Comparison of ENCODE assay signal across 8 cellular contexts in the genomic region with DNA sequence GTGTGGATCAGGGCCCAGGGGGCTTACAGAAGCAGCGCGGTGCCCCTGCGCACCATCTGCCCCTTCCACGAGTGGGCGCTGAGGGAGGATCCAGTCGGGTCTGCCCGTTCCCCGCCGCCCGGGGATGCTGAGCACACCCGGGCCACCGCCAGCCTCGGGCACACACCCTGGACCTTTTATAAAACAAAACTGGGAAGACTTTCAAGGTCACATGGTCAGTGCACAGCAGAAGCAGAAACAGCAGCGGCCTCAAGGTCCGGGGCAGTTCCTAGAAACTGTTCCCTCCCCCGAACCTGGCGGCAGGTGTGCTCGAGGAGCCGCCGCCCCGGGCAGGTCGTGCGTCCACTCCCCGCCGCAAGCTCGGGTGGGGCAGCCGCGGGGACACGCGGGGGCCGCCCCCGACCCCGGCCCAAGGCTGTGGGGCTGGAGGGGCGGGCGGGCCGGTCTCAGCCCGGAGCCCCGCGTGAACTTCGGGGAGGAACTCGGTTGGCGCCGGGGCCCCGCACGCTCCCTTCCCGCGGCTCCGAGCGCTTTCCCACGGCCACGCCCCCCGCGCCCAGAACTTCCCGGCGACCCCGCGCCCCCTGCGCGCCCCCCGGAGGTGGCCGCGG. TPM values are rescaled to one million over a fixed set of nuclear protein-coding genes. Genes with fewer than 3 reads are reported as not detected.
A peak's percentile ranks its signal among the peaks of the same experiment; 100 is the strongest.
DNase-seq lines count a peak whose midpoint lies in the region; ATAC-seq and TF ChIP-seq lines count a peak whose summit lies in the region.

No MANE protein-coding gene starts in this region.

- H3K36me3 ChIP-seq in Panc1 (ENCODE audit: control insufficient read depth, insufficient read depth, low read length): no peaks in the 10 kb centered on the region; the same call in 1 of the 2 replicates
- peaks cover 0 to 3% of the 10 kb centered on the region in 2 donors for H3K36me3 ChIP-seq in left lung
- H3K36me3 ChIP-seq in subcutaneous abdominal adipose tissue (ENCODE audit: control insufficient read depth in 5 of 5, insufficient read depth in 5 of 5, low read length in 5 of 5): peaks cover 0 to 8% (median 2%) of the 10 kb centered on the region in 5 donors

- TF ChIP-seq CTCF in Panc1 (IDR thresholded peaks at IDR 0.05) (peak; percentile 40; the same call in 1 of the 2 replicates), left lung (IDR thresholded peaks at IDR 0.05) (no peak)

- H3K36me3 Mint-ChIP-seq in T-helper 1 cell treated with Interleukin-12 subunit alpha and Interleukin-12 subunit beta and Interleukin-4 antibody, amounts not matched to agents 30 μg/mL and 1 μg/mL, for 36 hours (ENCODE audit: low read depth): no peaks in the 10 kb centered on the region

- ATAC-seq in Panc1 (peak; percentile 68), left lung (peak; percentile 69), HG03439 (IDR thresholded peaks at IDR 0.05; ENCODE audit: unreplicated experiment) (no peak), HG03045 (IDR thresholded peaks at IDR 0.05; ENCODE audit: unreplicated experiment) (no peak)

- CTCF ChIA-PET in Panc1 (lab: Charles Lee): no interaction called here

- no peak for DNase-seq in T-helper 1 cell
- DNase-seq in Panc1 (ENCODE audit: low read depth, low spot score): no peak
- peak; percentile 43 for DNase-seq in dermis blood vessel endothelial cell
- peak; percentile 57 to 80 for DNase-seq in left lung

- peaks cover 2% of the 10 kb centered on the region for H3K4me1 Mint-ChIP-seq in T-helper 1 cell treated with Interleukin-12 subunit alpha and Interleukin-12 subunit beta and Interleukin-4 antibody, amounts not matched to agents 30 μg/mL and 1 μg/mL, for 36 hours (ENCODE audit: low read depth)

- in situ Hi-C loops in Panc1 (cut with HindIII; ENCODE audit: low pct_unique_long_range_greater_than_20kb, low sequenced_read_pairs): no loop called here

- peak overlapping the region; percentile 40 to 50 for H3K4me3 ChIP-seq in Panc1 (ENCODE audit: low read depth in 2 of 2, low read length in 2 of 2)
- peak overlapping the region; percentile 42 to 56 for H3K4me3 ChIP-seq in left lung
- H3K4me3 ChIP-seq in subcutaneous abdominal adipose tissue (ENCODE audit: low read depth in 1 of 5, low read length in 5 of 5): peak overlapping the region in 4 of 5 donors; percentile 56 to 66 (median 58)

- BruUV-seq in Panc1 (replicated peaks; lab: Mats Ljungman, UMichigan): no TSS peak

- H3K27ac ChIP-seq in Panc1 (ENCODE audit: low read length) (no peak overlapping the region; the same call in 1 of the 2 replicates), left lung (peak overlapping the region; percentile 79 to 85), subcutaneous abdominal adipose tissue (ENCODE audit: low read depth, low read length) (peak overlapping the region; percentile 41)

- H3K9me3 Mint-ChIP-seq in T-helper 1 cell treated with Interleukin-12 subunit alpha and Interleukin-12 subunit beta and Interleukin-4 antibody, amounts not matched to agents 30 μg/mL and 1 μg/mL, for 36 hours: no peaks in the 10 kb centered on the region

- peaks cover 64% of the 10 kb centered on the region for H3K27me3 Mint-ChIP-seq in T-helper 1 cell treated with Interleukin-12 subunit alpha and Interleukin-12 subunit beta and Interleukin-4 antibody, amounts not matched to agents 30 μg/mL and 1 μg/mL, for 36 hours (ENCODE audit: low read depth)

- H3K9ac ChIP-seq in subcutaneous abdominal adipose tissue (ENCODE audit: low read length in 5 of 5): peak overlapping the region in 3 of 5 donors; percentile 45 to 62 (median 46)

- H3K27ac Mint-ChIP-seq in T-helper 1 cell treated with Interleukin-12 subunit alpha and Interleukin-12 subunit beta and Interleukin-4 antibody, amounts not matched to agents 30 μg/mL and 1 μg/mL, for 36 hours: no peak overlapping the region

- no peaks in the 10 kb centered on the region for H3K9me3 ChIP-seq in Panc1 (ENCODE audit: control insufficient read depth, insufficient read depth, low read depth, low read length)
- no peaks in the 10 kb centered on the region for H3K9me3 ChIP-seq in left lung
- no peaks in the 10 kb centered on the region for H3K9me3 ChIP-seq in subcutaneous abdominal adipose tissue (ENCODE audit: control insufficient read depth in 5 of 5, low read length in 5 of 5)

- intact Hi-C loops in Panc1 (cut with micrococcal nuclease; ENCODE audit: unreplicated experiment) (no loop called here), left lung (cut with DNase I) (no loop called here)

- POLR2A ChIA-PET in Panc1 (lab: Charles Lee): no interaction called here

- H3K4me3 Mint-ChIP-seq in T-helper 1 cell treated with Interleukin-12 subunit alpha and Interleukin-12 subunit beta and Interleukin-4 antibody, amounts not matched to agents 30 μg/mL and 1 μg/mL, for 36 hours: peak overlapping the region; percentile 78

- H3K4me1 ChIP-seq in Panc1 (ENCODE audit: control insufficient read depth, insufficient read depth, low read length) (peaks cover 3% of the 10 kb centered on the region; the same call in 1 of the 2 replicates), left lung (peaks cover 10 to 21% of the 10 kb centered on the region in 2 donors), subcutaneous abdominal adipose tissue (ENCODE audit: control insufficient read depth in 5 of 5, insufficient read depth in 5 of 5, low read length in 5 of 5) (peaks cover 0 to 17% (median 13%) of the 10 kb centered on the region in 5 donors)

- H3K27me3 ChIP-seq in Panc1 (ENCODE audit: control insufficient read depth, insufficient read depth, low read length): no peaks in the 10 kb centered on the region
- H3K27me3 ChIP-seq in left lung: peaks cover 0 to 40% of the 10 kb centered on the region in 2 donors
- H3K27me3 ChIP-seq in subcutaneous abdominal adipose tissue (ENCODE audit: control insufficient read depth in 5 of 5, insufficient read depth in 4 of 5, low read length in 5 of 5): no peaks in the 10 kb centered on the region

RNA-seq across cellular contexts. Expression of a gene that starts 0.6 kb away (rescaled TPM):
- total RNA-seq in Panc1 (2021; ENCODE audit: unreplicated experiment) (17.5 TPM), dermis blood vessel endothelial cell (17.0 and 20.8 TPM in 2 replicates), left lung (10 to 100 TPM; 18.1 to 20.7 TPM)
- polyA plus RNA-seq in Panc1 (2012; ENCODE audit: insufficient read length): 15.6 TPM

RNA-seq across cellular contexts. Expression of a gene that starts 21.5 kb away (rescaled TPM):
- total RNA-seq in Panc1 (2021; ENCODE audit: unreplicated experiment) (33.5 TPM), dermis blood vessel endothelial cell (13.4 and 19.5 TPM in 2 replicates), left lung (10 to 100 TPM; 21.9 to 25.8 TPM)
- polyA plus RNA-seq in Panc1 (2012; ENCODE audit: insufficient read length): 79.0 TPM

RNA-seq across cellular contexts. Expression of a gene that starts 42.3 kb away (rescaled TPM):
- total RNA-seq in Panc1 (2021; ENCODE audit: unreplicated experiment) (not detected), dermis blood vessel endothelial cell (not detected in 2 replicates), left lung (not detected)
- not detected for polyA plus RNA-seq in Panc1 (2012; ENCODE audit: insufficient read length)

Comparison
In these comparisons a context has a peak if more than half of its experiments do, and no peak if none do; other contexts are left out.
1. DNase-seq: peak in dermis blood vessel endothelial cell (single experiment) and left lung (2 of 2); none in T-helper 1 cell (0 of 5) and Panc1 (single experiment).
2. ATAC-seq: peak in Panc1 (single experiment) and left lung (single experiment); none in HG03439 (single experiment) and HG03045 (single experiment).
3. Peak in every context shown above with its lines, with median percentiles within 50 percentile points of each other: H3K4me3 ChIP-seq.